In the genomic region with DNA sequence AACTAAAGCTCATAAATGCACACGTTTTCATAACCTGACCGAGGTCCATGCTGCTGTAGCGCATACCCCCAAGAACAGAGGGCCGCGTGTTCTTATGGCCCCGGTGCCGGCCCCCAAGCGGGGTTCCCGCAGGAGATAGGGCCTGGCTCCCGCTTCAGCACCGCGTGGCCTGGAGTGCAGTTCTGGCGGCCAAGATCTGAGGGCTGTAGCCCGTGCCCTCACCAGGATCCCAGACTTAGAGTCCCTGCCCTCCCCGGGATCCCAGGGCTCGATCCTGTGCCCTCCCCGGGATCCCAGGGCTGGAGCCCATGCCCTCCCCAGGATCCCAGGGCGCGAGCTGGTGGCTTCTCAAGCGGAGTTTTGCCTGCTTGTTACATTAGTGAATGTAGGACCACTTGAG, we compare ENCODE assay signal across 8 cellular contexts. TPM values are rescaled to one million over a fixed set of nuclear protein-coding genes. Genes with fewer than 3 reads are reported as not detected.
A peak's percentile ranks its signal among the peaks of the same experiment; 100 is the strongest.
DNase-seq lines count a peak whose midpoint lies in the region; ATAC-seq, FAIRE-seq and TF ChIP-seq lines count a peak whose summit lies in the region.

No MANE protein-coding gene starts in this region.

- H3K4me3 ChIP-seq in hepatocyte: peak overlapping the region; percentile 41

- H3K36me3 ChIP-seq in hepatocyte (replicated peaks; ENCODE audit: insufficient read depth, low read depth): no peaks in the 10 kb centered on the region

- no peaks in the 10 kb centered on the region for H3K27me3 ChIP-seq in hepatocyte

- no peak for TF ChIP-seq CTCF in activated B cell treated with CpG ODN at 0.5 μM for 24 hours (IDR thresholded peaks at IDR 0.05)
- TF ChIP-seq CTCF in hepatocyte (IDR thresholded peaks at IDR 0.05; ENCODE audit: poor library complexity): no peak

- peaks cover 41% of the 10 kb centered on the region for H3K4me1 Mint-ChIP-seq in activated B cell treated with CpG ODN at 0.5 μM for 24 hours
- peaks cover 46% of the 10 kb centered on the region for H3K4me1 Mint-ChIP-seq in stimulated activated effector memory CD8-positive, alpha-beta T cell treated with anti-CD3 and anti-CD28 coated beads, Interleukin-12 subunit alpha, Interleukin-12 subunit beta, amount 100 ng/mL, for 72 hours

- H3K79me2 ChIP-seq in hepatocyte: peaks cover 43% of the 10 kb centered on the region

- no peak for ATAC-seq in activated B cell treated with CpG ODN at 0.5 μM for 24 hours (ENCODE audit: low read depth)
- no peak for ATAC-seq in stimulated activated effector memory CD8-positive, alpha-beta T cell treated with anti-CD3 and anti-CD28 coated beads, Interleukin-12 subunit alpha, Interleukin-12 subunit beta, amount 100 ng/mL, for 72 hours
- ATAC-seq in GM19035 (IDR thresholded peaks at IDR 0.05; ENCODE audit: unreplicated experiment): no peak

- H3K4me1 ChIP-seq in hepatocyte (ENCODE audit: insufficient read depth): peaks cover 17% of the 10 kb centered on the region

- CTCF ChIA-PET in activated B cell treated with CpG ODN at 0.5 μM for 24 hours (lab: Charles Lee): interaction anchor here (1.0 to 6.9 kb wide), 6 partner anchors 25 to 350 kb away, joined by 5 to 77 read pairs (median 19); partner anchors contain the start of genes BLOC1S4, TADA2B and TBC1D14

- intact Hi-C loops in activated B cell treated with CpG ODN at 0.5 μM for 24 hours (cut with micrococcal nuclease): loop anchor here (1.0 to 10.0 kb wide), 11 partner anchors 26 to 494 kb away; partner anchors contain the start of genes BLOC1S4, KIAA0232, MAN2B2 and MRFAP1

- H3K4me2 ChIP-seq in hepatocyte: peak overlapping the region; percentile 82

- 16% methylated on average over 19 of the region's 20 CpGs for WGBS in hepatocyte (ENCODE audit: low lambda C conversion rate, missing lambda C conversion rate)

- no peaks in the 10 kb centered on the region for H3K27me3 Mint-ChIP-seq in activated B cell treated with CpG ODN at 0.5 μM for 24 hours

- no peaks in the 10 kb centered on the region for H3K9me2 ChIP-seq in hepatocyte (replicated peaks; ENCODE audit: insufficient read depth)

- DNase-seq in NCI-H82 (lab: John Stamatoyannopoulos, UW) (peak; percentile 26), NCI-H82 treated with DMSO at 0.1 percent for 48 hours (lab: John Stamatoyannopoulos, UW; ENCODE audit: unreplicated experiment) (no peak), activated B cell treated with CpG ODN at 0.5 μM for 24 hours (no peak), hepatocyte (ENCODE audit: low spot score) (peak; percentile 50), urothelium cell line (ENCODE audit: low spot score) (no peak)
- DNase-seq in stimulated activated effector memory CD8-positive, alpha-beta T cell treated with anti-CD3 and anti-CD28 coated beads, Interleukin-12 subunit alpha, Interleukin-12 subunit beta, amount 100 ng/mL, for 72 hours (ENCODE audit: low spot score in 2 of 2): no peak
- no peak for DNase-seq in stimulated activated CD4-positive, alpha-beta T cell treated with anti-CD3 and anti-CD28 coated beads, Interleukin-1b, Interleukin-23, amount 100 ng/mL, for 48 hours

- no peaks in the 10 kb centered on the region for H3K9me3 Mint-ChIP-seq in activated B cell treated with CpG ODN at 0.5 μM for 24 hours
- H3K9me3 Mint-ChIP-seq in stimulated activated effector memory CD8-positive, alpha-beta T cell treated with anti-CD3 and anti-CD28 coated beads, Interleukin-12 subunit alpha, Interleukin-12 subunit beta, amount 100 ng/mL, for 72 hours: no peaks in the 10 kb centered on the region

- H3K4me3 Mint-ChIP-seq in activated B cell treated with CpG ODN at 0.5 μM for 24 hours: peak overlapping the region; percentile 95
- H3K4me3 Mint-ChIP-seq in stimulated activated effector memory CD8-positive, alpha-beta T cell treated with anti-CD3 and anti-CD28 coated beads, Interleukin-12 subunit alpha, Interleukin-12 subunit beta, amount 100 ng/mL, for 72 hours: peak overlapping the region; percentile 95

- H3K27ac Mint-ChIP-seq in activated B cell treated with CpG ODN at 0.5 μM for 24 hours: peak overlapping the region; percentile 90
- peak overlapping the region; percentile 90 for H3K27ac Mint-ChIP-seq in stimulated activated effector memory CD8-positive, alpha-beta T cell treated with anti-CD3 and anti-CD28 coated beads, Interleukin-12 subunit alpha, Interleukin-12 subunit beta, amount 100 ng/mL, for 72 hours

- H3K27ac ChIP-seq in hepatocyte: peak overlapping the region; percentile 79

- H4K20me1 ChIP-seq in hepatocyte (ENCODE audit: insufficient read depth, poor library complexity, severe bottlenecking): peaks cover 31% of the 10 kb centered on the region

- POLR2A ChIA-PET in activated B cell treated with CpG ODN at 0.5 μM for 24 hours (lab: Charles Lee): interaction anchor here (1.1 to 6.5 kb wide), 14 partner anchors 10 to 428 kb away, joined by 3 to 132 read pairs (median 12); partner anchors contain the start of genes BLOC1S4, MRFAP1, MRFAP1L1 and TADA2B

- no peak for FAIRE-seq in urothelium cell line (lab: Jason Lieb, UNC)

- H3K36me3 Mint-ChIP-seq in activated B cell treated with CpG ODN at 0.5 μM for 24 hours (ENCODE audit: low read depth): peaks cover 22% of the 10 kb centered on the region
- peaks cover 44% of the 10 kb centered on the region for H3K36me3 Mint-ChIP-seq in stimulated activated effector memory CD8-positive, alpha-beta T cell treated with anti-CD3 and anti-CD28 coated beads, Interleukin-12 subunit alpha, Interleukin-12 subunit beta, amount 100 ng/mL, for 72 hours

- no peaks in the 10 kb centered on the region for H3K9me3 ChIP-seq in hepatocyte (ENCODE audit: low read depth)

- H2AFZ ChIP-seq in hepatocyte: peak overlapping the region; percentile 39

RNA-seq across cellular contexts. Expression of gene GRPEL1, which starts 1.0 kb away (rescaled TPM):
- total RNA-seq in activated B cell treated with CpG ODN at 0.5 μM for 24 hours (31.8 and 41.3 TPM in 2 replicates), hepatocyte (28.3 and 35.5 TPM in 2 replicates)
- 53.9 and 56.5 TPM in 2 replicates for polyA plus RNA-seq in hepatocyte

RNA-seq across cellular contexts. Expression of gene TADA2B, which starts 25.7 kb away (rescaled TPM):
- total RNA-seq in activated B cell treated with CpG ODN at 0.5 μM for 24 hours: 26.7 and 31.8 TPM in 2 replicates
- total RNA-seq in hepatocyte: 15.4 and 18.5 TPM in 2 replicates
- 18.2 and 20.1 TPM in 2 replicates for polyA plus RNA-seq in hepatocyte

Comparison
In these comparisons a context has a peak if more than half of its experiments do, and no peak if none do; other contexts are left out.
1. DNase-seq: peak in NCI-H82 (single experiment) and hepatocyte (single experiment); none in NCI-H82 treated with DMSO at 0.1 percent for 48 hours (single experiment), activated B cell treated with CpG ODN at 0.5 μM for 24 hours (single experiment), stimulated activated effector memory CD8-positive, alpha-beta T cell treated with anti-CD3 and anti-CD28 coated beads, Interleukin-12 subunit alpha, Interleukin-12 subunit beta, amount 100 ng/mL, for 72 hours (0 of 2), stimulated activated CD4-positive, alpha-beta T cell treated with anti-CD3 and anti-CD28 coated beads, Interleukin-1b, Interleukin-23, amount 100 ng/mL, for 48 hours (single experiment) and urothelium cell line (single experiment).